In the genomic region with DNA sequence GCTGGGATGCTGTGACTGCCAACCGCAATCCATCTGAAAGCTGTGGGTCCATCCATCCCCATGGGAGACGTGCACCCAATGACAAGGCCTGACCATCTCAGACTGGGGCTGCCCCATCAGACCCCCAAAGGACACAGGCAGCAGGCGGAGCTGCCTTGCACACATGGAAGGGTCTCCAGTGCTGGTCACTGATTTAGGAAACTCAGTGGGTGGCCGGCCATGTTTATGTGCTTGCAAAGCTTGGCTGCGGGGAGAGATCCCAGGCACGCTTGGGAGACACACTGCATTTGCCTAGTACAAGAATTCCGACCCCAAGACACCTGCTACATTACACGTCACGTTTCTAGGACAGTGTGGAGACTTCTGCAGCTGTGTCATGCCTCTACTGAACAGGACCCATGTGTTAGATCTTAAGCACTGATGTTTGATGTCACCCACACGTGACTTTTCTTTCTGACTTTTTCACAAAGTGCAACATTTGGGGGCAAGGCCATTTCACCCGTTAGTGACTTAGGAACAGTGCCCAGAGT, we compare ENCODE assay signal across 24 cellular contexts.
A peak's percentile ranks its signal among the peaks of the same experiment; 100 is the strongest.
DNase-seq lines count a peak whose midpoint lies in the region; ATAC-seq, FAIRE-seq and TF ChIP-seq lines count a peak whose summit lies in the region.
"Had no signal": no experiment of that assay in that cellular context is flagged by ENCODE, and none has a peak within 500 bp of the region (broad histone marks: within the 10 kb centered on the region; RNA-seq: fewer than 3 reads in every experiment).

No MANE protein-coding gene starts in this region.

- H3K27ac ChIP-seq in K562 (ENCODE audit: extremely low read depth, low read depth, low read length): no peak overlapping the region
- H3K27ac ChIP-seq in neuronal stem cell (replicated peaks; ENCODE audit: low read length): no peak overlapping the region
- H3K27ac ChIP-seq: BLaER1 treated with 17β-estradiol and CSF1 and Interleukin-3, amounts not matched to agents 10 nM and 100 nM; PC-9 had no signal

- H2AFZ ChIP-seq in K562 (ENCODE audit: low read depth, low read length) (no peak overlapping the region), neuronal stem cell (ENCODE audit: low read length) (no peak overlapping the region)
- H2AFZ ChIP-seq: PC-9 had no signal

- H3K27me3 ChIP-seq in K562 (ENCODE audit: control insufficient read depth in 2 of 2, insufficient read depth in 2 of 2, low read length in 2 of 2) (no peaks in the 10 kb centered on the region), neuronal stem cell (ENCODE audit: control insufficient read depth in 3 of 3, insufficient read depth in 3 of 3, low read depth in 1 of 3, low read length in 3 of 3) (no peaks in the 10 kb centered on the region)
- H3K27me3 ChIP-seq: BLaER1 treated with 17β-estradiol and CSF1 and Interleukin-3, amounts not matched to agents 10 nM and 100 nM; MG63 had no signal

- H3K27me3 Mint-ChIP-seq in activated T-cell treated with anti-CD3 and anti-CD28 coated beads, Interleukin-2, amount 50 U/mL, for 24 hours: no peaks in the 10 kb centered on the region
- H3K27me3 Mint-ChIP-seq in activated T-cell treated with anti-CD3 and anti-CD28 coated beads, Interleukin-2, amount 50 U/mL, for 4 hours (ENCODE audit: low read depth): no peaks in the 10 kb centered on the region
- H3K27me3 Mint-ChIP-seq: CD4-positive, alpha-beta T cell had no signal

- TF ChIP-seq CTCF in K562 (IDR thresholded peaks at IDR 0.05 in 2 of 3, conservative IDR thresholded peaks at IDR 0.05 in 1 of 3; ENCODE audit: insufficient read depth in 2 of 3, low read depth in 1 of 3, low read length in 3 of 3): no peak

- DNase-seq in activated T-cell treated with anti-CD3 and anti-CD28 coated beads, Interleukin-2, amount 50 U/mL, for 24 hours: no peak
- no peak for DNase-seq in activated T-cell treated with anti-CD3 and anti-CD28 coated beads, Interleukin-2, amount 50 U/mL, for 4 hours
- DNase-seq in K562 (ENCODE audit: extremely low read depth in 1 of 4, low spot score in 3 of 4) (no peak), neuronal stem cell (ENCODE audit: low spot score) (no peak), SIG-M5 (lab: John Stamatoyannopoulos, UW) (no peak), NCI-H1417 treated with DMSO at 0.1 percent for 48 hours (lab: John Stamatoyannopoulos, UW) (no peak), DMS114 treated with DMSO at 0.1 percent for 48 hours (lab: John Stamatoyannopoulos, UW; ENCODE audit: unreplicated experiment) (no peak)
- DNase-seq: AML-193; CD4-positive, alpha-beta T cell; DMS53; H7; KG1; MG63; NCI-H1694; NCI-H2029 treated with DMSO at 0.1 percent for 48 hours; NCI-H446 treated with DMSO at 0.1 percent for 48 hours; NCI-H526; PC-9; Right ventricle myocardium superior had no signal

- H4K91ac ChIP-seq in neuronal stem cell (ENCODE audit: low read depth, low read length, poor library complexity): no peak overlapping the region

- H4K20me1 ChIP-seq in K562 (replicated peaks; ENCODE audit: control insufficient read depth, insufficient read depth, low read length): peaks cover 8% of the 10 kb centered on the region

- FAIRE-seq in K562 (lab: Jason Lieb, UNC): no peak
- FAIRE-seq: A204.1, D721Med, G401.6, HTR-8/SVneo had no signal

- no peak overlapping the region for H3K23ac ChIP-seq in neuronal stem cell (ENCODE audit: low read depth, low read length, poor library complexity)

- H3K9ac ChIP-seq in K562 (ENCODE audit: insufficient read depth in 1 of 2, low read depth in 2 of 2, low read length in 2 of 2): 0 out of 4 replicates have a peak overlapping the region, but pooled peaks of 1 of the 2 experiments have one; percentile 19
- H3K9ac ChIP-seq in neuronal stem cell (ENCODE audit: low read depth, low read length, poor library complexity): no peak overlapping the region
- H3K9ac ChIP-seq: BLaER1 treated with 17β-estradiol and CSF1 and Interleukin-3, amounts not matched to agents 10 nM and 100 nM had no signal

- H3K4me1 ChIP-seq in K562 (replicated peaks in 1 of 2; ENCODE audit: control insufficient read depth in 2 of 2, insufficient read depth in 2 of 2, low read length in 2 of 2) (no peaks in the 10 kb centered on the region; a peak in 3 of 5 replicates), neuronal stem cell (ENCODE audit: control insufficient read depth in 2 of 2, insufficient read depth in 1 of 2, low read depth in 1 of 2, low read length in 2 of 2) (peaks cover 0 to 9% of the 10 kb centered on the region in 2 donors)

- peak overlapping the region; percentile 37 for H3K27ac Mint-ChIP-seq in activated T-cell treated with anti-CD3 and anti-CD28 coated beads, Interleukin-2, amount 50 U/mL, for 24 hours
- H3K27ac Mint-ChIP-seq: CD4-positive, alpha-beta T cell had no signal

- H3K9me3 ChIP-seq in K562 (replicated peaks; ENCODE audit: control insufficient read depth, insufficient read depth, low read depth, low read length): no peaks in the 10 kb centered on the region
- no peaks in the 10 kb centered on the region for H3K9me3 ChIP-seq in neuronal stem cell (replicated peaks in 1 of 2; ENCODE audit: control insufficient read depth in 2 of 2, insufficient read depth in 1 of 2, low read depth in 1 of 2, low read length in 2 of 2)
- H3K9me3 ChIP-seq: BLaER1 treated with 17β-estradiol and CSF1 and Interleukin-3, amounts not matched to agents 10 nM and 100 nM; MG63 had no signal

- H4K8ac ChIP-seq in neuronal stem cell (ENCODE audit: low read depth, low read length): no peak overlapping the region

- H2BK5ac ChIP-seq in neuronal stem cell (ENCODE audit: low read length): no peak overlapping the region

- H3K4ac ChIP-seq in neuronal stem cell (ENCODE audit: low read length): peak overlapping the region; percentile 38

- no peak for ATAC-seq in activated T-cell treated with anti-CD3 and anti-CD28 coated beads, Interleukin-2, amount 50 U/mL, for 4 hours
- ATAC-seq in K562: no peak; the same call in 2 of the 3 replicates

- no peak overlapping the region for H2BK120ac ChIP-seq in neuronal stem cell (ENCODE audit: low read depth, low read length)

- H3K4me1 Mint-ChIP-seq in activated T-cell treated with anti-CD3 and anti-CD28 coated beads, Interleukin-2, amount 50 U/mL, for 24 hours (ENCODE audit: low read depth): peaks cover 44% of the 10 kb centered on the region
- H3K4me1 Mint-ChIP-seq in activated T-cell treated with anti-CD3 and anti-CD28 coated beads, Interleukin-2, amount 50 U/mL, for 4 hours (ENCODE audit: low read depth): peaks cover 23% of the 10 kb centered on the region

- H3K18ac ChIP-seq in neuronal stem cell (ENCODE audit: low read length): peak overlapping the region; percentile 40

- no peaks in the 10 kb centered on the region for H3K79me1 ChIP-seq in neuronal stem cell (ENCODE audit: low read depth, low read length)

- peak overlapping the region; percentile 30 for H2AK5ac ChIP-seq in neuronal stem cell (ENCODE audit: low read depth, low read length)

- no peak overlapping the region for H3K4me3 Mint-ChIP-seq in activated T-cell treated with anti-CD3 and anti-CD28 coated beads, Interleukin-2, amount 50 U/mL, for 24 hours
- H3K4me3 Mint-ChIP-seq in activated T-cell treated with anti-CD3 and anti-CD28 coated beads, Interleukin-2, amount 50 U/mL, for 4 hours: no peak overlapping the region
- H3K4me3 Mint-ChIP-seq: CD4-positive, alpha-beta T cell had no signal

- H2BK15ac ChIP-seq in neuronal stem cell (ENCODE audit: low read length): no peak overlapping the region

- intact Hi-C loops in K562 (cut with micrococcal nuclease): no loop called here

- in situ Hi-C loops in K562 (cut with MboI): no loop called here

- 92% methylated on average over 11 of the region's 11 CpGs for WGBS in K562 (ENCODE audit: insufficient coverage, low coverage, missing lambda C conversion rate)
- no CpG with 5 or more reads among the region's 11 CpGs for WGBS in neuronal stem cell (ENCODE audit: extremely low coverage in 2 of 2, insufficient read length in 2 of 2, insufficient replicate concordance in 1 of 2), 2 donors

- H3K4me2 ChIP-seq in K562 (ENCODE audit: insufficient read depth, low read length) (no peak overlapping the region), neuronal stem cell (ENCODE audit: insufficient read depth, low read length, poor library complexity, severe bottlenecking) (no peak overlapping the region)
- H3K4me2 ChIP-seq: PC-9 had no signal

- H3K36me3 ChIP-seq in K562 (ENCODE audit: control insufficient read depth, insufficient read depth, low read length) (peaks cover 80% of the 10 kb centered on the region), neuronal stem cell (replicated peaks in 1 of 2; ENCODE audit: control insufficient read depth in 2 of 2, insufficient read depth in 2 of 2, low read length in 2 of 2) (no peaks in the 10 kb centered on the region)

- TF ChIP-seq RAD21 in K562 (CRISPR knock-in tag; conservative IDR thresholded peaks at IDR 0.05 in 1 of 2, IDR thresholded peaks at IDR 0.05 in 1 of 2): no peak

- no peaks in the 10 kb centered on the region for H3K9me1 ChIP-seq in K562 (ENCODE audit: control insufficient read depth, insufficient read depth, low read length)

- no peak overlapping the region for H2BK12ac ChIP-seq in neuronal stem cell (ENCODE audit: low read length)

- CTCF ChIA-PET in K562 (lab: Yijun Ruan, JAX; ENCODE audit: low intra/inter-chr PET ratio): no interaction called here

- no peaks in the 10 kb centered on the region for H3K9me3 Mint-ChIP-seq in activated T-cell treated with anti-CD3 and anti-CD28 coated beads, Interleukin-2, amount 50 U/mL, for 24 hours
- no peaks in the 10 kb centered on the region for H3K9me3 Mint-ChIP-seq in activated T-cell treated with anti-CD3 and anti-CD28 coated beads, Interleukin-2, amount 50 U/mL, for 4 hours
- H3K9me3 Mint-ChIP-seq: CD4-positive, alpha-beta T cell had no signal

- no peak for TF ChIP-seq POLR2A in K562 (conservative IDR thresholded peaks at IDR 0.05)

- H3K4me3 ChIP-seq in K562 (no peak overlapping the region), neuronal stem cell (ENCODE audit: low read length in 2 of 2) (no peak overlapping the region)
- H3K4me3 ChIP-seq: BLaER1 treated with 17β-estradiol and CSF1 and Interleukin-3, amounts not matched to agents 10 nM and 100 nM; MG63; PC-9 had no signal

- TF ChIP-seq EP300 in K562 (IDR thresholded peaks at IDR 0.05; ENCODE audit: low read length): no peak

- BruUV-seq in K562 (replicated peaks; lab: Mats Ljungman, UMichigan): no TSS peak

- peaks cover 91% of the 10 kb centered on the region for H3K36me3 Mint-ChIP-seq in activated T-cell treated with anti-CD3 and anti-CD28 coated beads, Interleukin-2, amount 50 U/mL, for 24 hours (ENCODE audit: low read depth)
- H3K36me3 Mint-ChIP-seq in activated T-cell treated with anti-CD3 and anti-CD28 coated beads, Interleukin-2, amount 50 U/mL, for 4 hours (ENCODE audit: insufficient read depth): peaks cover 31% of the 10 kb centered on the region

- no peak overlapping the region for H3K14ac ChIP-seq in neuronal stem cell (ENCODE audit: low read length)

- POLR2A ChIA-PET in K562 (lab: Yijun Ruan, JAX): no interaction called here

- peaks cover 4% of the 10 kb centered on the region; the same call in 2 of the 3 replicates for H3K79me2 ChIP-seq in K562 (ENCODE audit: control insufficient read depth, insufficient read depth, low read length)

TF ChIP-seq in K562, 482 proteins besides CTCF, POLR2A, EP300 and RAD21 (continues in another document):
- TF ChIP-seq FIP1L1 (IDR thresholded peaks at IDR 0.05; ENCODE audit: low read depth, low read length, poor library complexity, severe bottlenecking) (no peak), RBM34 (IDR thresholded peaks at IDR 0.05; ENCODE audit: borderline replicate concordance, insufficient read depth, low read length) (no peak), ZNF23 (CRISPR knock-in tag; IDR thresholded peaks at IDR 0.05) (no peak)
